8 cellular contexts compared by ENCODE assay signal in genomic region chr5:54309237-54309636, GRCh38. TPM values are rescaled to one million over a fixed set of nuclear protein-coding genes. Genes with fewer than 3 reads are reported as not detected.
DNase-seq lines count a peak whose midpoint lies in the region; ATAC-seq, FAIRE-seq and TF ChIP-seq lines count a peak whose summit lies in the region.

No MANE protein-coding gene starts in this region.

- no peaks in the 10 kb centered on the region for H3K79me2 ChIP-seq in Karpas-422 (ENCODE audit: low read length)

- TF ChIP-seq POLR2A in vagina (IDR thresholded peaks at IDR 0.05) (no peak), GM12892 (IDR thresholded peaks at IDR 0.05; ENCODE audit: low read depth, low read length) (no peak)

- peaks cover 0 to 51% (median 31%) of the 10 kb centered on the region in 4 donors for H3K4me1 Mint-ChIP-seq in CD4-positive, CD25-positive, alpha-beta regulatory T cell

- peaks cover 6% of the 10 kb centered on the region; the same call in 1 of the 2 replicates for H4K20me1 ChIP-seq in Karpas-422 (ENCODE audit: insufficient read depth, low read depth, low read length)

- TF ChIP-seq CTCF in bronchial epithelial cell (IDR thresholded peaks at IDR 0.05; ENCODE audit: insufficient read depth, low read length, severe bottlenecking) (no peak), vagina (IDR thresholded peaks at IDR 0.05) (no peak)

- H3K27me3 Mint-ChIP-seq in CD4-positive, CD25-positive, alpha-beta regulatory T cell = peaks cover 20% of the 10 kb centered on the region

- no peak overlapping the region for H3K27ac ChIP-seq in CD4-positive, CD25-positive, alpha-beta regulatory T cell (ENCODE audit: insufficient read depth, low read length, poor library complexity, severe bottlenecking)
- H3K27ac ChIP-seq in Karpas-422 (ENCODE audit: low read length) (no peak overlapping the region), mesenchymal stem cell (ENCODE audit: low read length, poor library complexity, severe bottlenecking) (no peak overlapping the region), vagina (peak overlapping the region; percentile 92)

- peak overlapping the region in 2 of 3 donors; percentile 91 to 96 for H3K27ac Mint-ChIP-seq in CD4-positive, CD25-positive, alpha-beta regulatory T cell

- no peak for DNase-seq in CD4-positive, CD25-positive, alpha-beta regulatory T cell
- no peak for DNase-seq in Karpas-422
- peak; percentile 26 for DNase-seq in bronchial epithelial cell (ENCODE audit: low read depth)
- DNase-seq in mesenchymal stem cell = peak; percentile 27
- DNase-seq in vagina (ENCODE audit: extremely low spot score in 2 of 2) = no peak
- DNase-seq in mesenteric fat pad (ENCODE audit: low spot score) = no peak
- no peak for DNase-seq in GM12892 (ENCODE audit: insufficient read length)

- H2BK12ac ChIP-seq in mesenchymal stem cell (ENCODE audit: low read length in 2 of 2) = no peak overlapping the region

- H2AK5ac ChIP-seq in mesenchymal stem cell (ENCODE audit: low read length, severe bottlenecking) = no peak overlapping the region

- WGBS in mesenchymal stem cell = 31% methylated on average over 10 of the region's 10 CpGs

- H4K8ac ChIP-seq in mesenchymal stem cell (ENCODE audit: low read length) = no peak overlapping the region

- no peak for FAIRE-seq in bronchial epithelial cell (lab: Jason Lieb, UNC)
- FAIRE-seq in GM12892 (lab: Jason Lieb, UNC) = no peak

- H3K79me1 ChIP-seq in mesenchymal stem cell (replicated peaks; ENCODE audit: low read length, poor library complexity, severe bottlenecking) = peaks cover 11% of the 10 kb centered on the region

- H3K4ac ChIP-seq in mesenchymal stem cell (ENCODE audit: low read depth in 1 of 2, low read length in 2 of 2) = no peak overlapping the region

- H3K4me2 ChIP-seq in Karpas-422 (ENCODE audit: low read depth, low read length, poor library complexity, severe bottlenecking) = peak overlapping the region; percentile 82
- H3K4me2 ChIP-seq in mesenchymal stem cell (ENCODE audit: low read length, poor library complexity, severe bottlenecking) = peak overlapping the region; percentile 83

- H2AFZ ChIP-seq in Karpas-422 (ENCODE audit: low read length) (no peak overlapping the region), mesenchymal stem cell (ENCODE audit: low read depth, low read length) (no peak overlapping the region)

- H2BK120ac ChIP-seq in mesenchymal stem cell (ENCODE audit: low read depth, low read length) = no peak overlapping the region

- no peaks in the 10 kb centered on the region for H3K36me3 ChIP-seq in CD4-positive, CD25-positive, alpha-beta regulatory T cell (ENCODE audit: control insufficient read depth, insufficient read depth, low read length)
- H3K36me3 ChIP-seq in Karpas-422 (ENCODE audit: insufficient read depth, low read length) (no peaks in the 10 kb centered on the region), bronchial epithelial cell (ENCODE audit: control insufficient read depth, insufficient read depth, low read length) (no peaks in the 10 kb centered on the region), mesenchymal stem cell (ENCODE audit: control insufficient read depth in 1 of 2, insufficient read depth in 2 of 2, low read depth in 1 of 2, low read length in 2 of 2) (no peaks in the 10 kb centered on the region), vagina (no peaks in the 10 kb centered on the region)

- H3K9ac ChIP-seq in Karpas-422 (ENCODE audit: low read length) (peak overlapping the region; percentile 78; the same call in 1 of the 2 replicates), mesenchymal stem cell (ENCODE audit: low read length) (peak overlapping the region; percentile 96)

- H3K9me2 ChIP-seq in Karpas-422 (replicated peaks; ENCODE audit: insufficient read depth, low read length) = no peaks in the 10 kb centered on the region

- H3K4me1 ChIP-seq in CD4-positive, CD25-positive, alpha-beta regulatory T cell (ENCODE audit: control insufficient read depth, insufficient read depth, low read length, poor library complexity, severe bottlenecking) = peaks cover 30% of the 10 kb centered on the region
- peaks cover 22% of the 10 kb centered on the region for H3K4me1 ChIP-seq in Karpas-422 (ENCODE audit: low read length)
- H3K4me1 ChIP-seq in mesenchymal stem cell (ENCODE audit: control insufficient read depth, insufficient read depth, low read depth, low read length) = peaks cover 2% of the 10 kb centered on the region
- peaks cover 23% of the 10 kb centered on the region for H3K4me1 ChIP-seq in vagina

- peak overlapping the region; percentile 89 to 99 (median 96) for H3K4me3 Mint-ChIP-seq in CD4-positive, CD25-positive, alpha-beta regulatory T cell

- no peak overlapping the region for H4K91ac ChIP-seq in mesenchymal stem cell (ENCODE audit: low read length)

- H2BK5ac ChIP-seq in mesenchymal stem cell (ENCODE audit: low read depth, low read length, poor library complexity, severe bottlenecking) = no peak overlapping the region

- peak overlapping the region; percentile 91 for H3K4me3 ChIP-seq in CD4-positive, CD25-positive, alpha-beta regulatory T cell (ENCODE audit: low read depth, low read length)
- H3K4me3 ChIP-seq in Karpas-422 (ENCODE audit: low read length) (peak overlapping the region; percentile 79; the same call in 1 of the 2 replicates), bronchial epithelial cell (ENCODE audit: low read depth, low read length) (peak overlapping the region; percentile 68), mesenchymal stem cell (ENCODE audit: insufficient read depth in 1 of 2, low read depth in 1 of 2, low read length in 2 of 2) (peak overlapping the region in 1 of 2 experiments; percentile 94), vagina (peak overlapping the region; percentile 96 to 97)

- no peaks in the 10 kb centered on the region for H3K9me3 ChIP-seq in CD4-positive, CD25-positive, alpha-beta regulatory T cell (ENCODE audit: control insufficient read depth in 2 of 2, low read length in 2 of 2)
- H3K9me3 ChIP-seq in Karpas-422 (ENCODE audit: low read length) (no peaks in the 10 kb centered on the region), mesenchymal stem cell (ENCODE audit: control insufficient read depth, low read length) (no peaks in the 10 kb centered on the region), vagina (no peaks in the 10 kb centered on the region)

- H3K27me3 ChIP-seq in CD4-positive, CD25-positive, alpha-beta regulatory T cell (ENCODE audit: control insufficient read depth, insufficient read depth, low read length) = peaks cover 4% of the 10 kb centered on the region
- H3K27me3 ChIP-seq in Karpas-422 (ENCODE audit: low read length) = no peaks in the 10 kb centered on the region
- no peaks in the 10 kb centered on the region for H3K27me3 ChIP-seq in bronchial epithelial cell (ENCODE audit: control insufficient read depth, insufficient read depth, low read length)
- no peaks in the 10 kb centered on the region for H3K27me3 ChIP-seq in mesenchymal stem cell (ENCODE audit: control insufficient read depth in 1 of 2, insufficient read depth in 1 of 2, low read length in 2 of 2)
- no peaks in the 10 kb centered on the region for H3K27me3 ChIP-seq in vagina

- no peak for ATAC-seq in CD4-positive, CD25-positive, alpha-beta regulatory T cell (ENCODE audit: low read depth in 2 of 2)
- no peak for ATAC-seq in GM21381 (IDR thresholded peaks at IDR 0.05; ENCODE audit: unreplicated experiment)

- H3K9me3 Mint-ChIP-seq in CD4-positive, CD25-positive, alpha-beta regulatory T cell = no peaks in the 10 kb centered on the region

- no peaks in the 10 kb centered on the region for H3K36me3 Mint-ChIP-seq in CD4-positive, CD25-positive, alpha-beta regulatory T cell

- intact Hi-C loops in vagina (cut with DNase I) = no loop called here

- H3K14ac ChIP-seq in mesenchymal stem cell (ENCODE audit: low read length in 2 of 2) = no peak overlapping the region

- no peak overlapping the region for H3K23ac ChIP-seq in mesenchymal stem cell (ENCODE audit: low read length in 2 of 2)

- H3K18ac ChIP-seq in mesenchymal stem cell (ENCODE audit: low read depth in 1 of 2, low read length in 2 of 2) = no peak overlapping the region

- H2BK15ac ChIP-seq in mesenchymal stem cell (ENCODE audit: low read depth, poor library complexity, severe bottlenecking) = no peak overlapping the region

RNA-seq across cellular contexts. Expression of gene ARL15, which starts 1.1 kb away (rescaled TPM):
- total RNA-seq in CD4-positive, CD25-positive, alpha-beta regulatory T cell = 27.7 TPM
- polyA plus RNA-seq in CD4-positive, CD25-positive, alpha-beta regulatory T cell = 10 to 100 TPM; 16.5 to 23.2 (median 18.6) TPM
- total RNA-seq in Karpas-422 (2014; rRNA removed; shearing (Covaris generic); ENCODE audit: low replicate concordance) = 1.3 and 10.7 TPM in 2 replicates
- total RNA-seq in bronchial epithelial cell = 13.7 and 19.1 TPM in 2 replicates
- polyA plus RNA-seq in mesenchymal stem cell (2013, experiment 1 of 2) = 13.9 TPM
- 14.1 TPM for polyA plus RNA-seq in mesenchymal stem cell (2013, experiment 2 of 2)
- total RNA-seq in vagina = 74.4 TPM
- 24.3 TPM for total RNA-seq in mesenteric fat pad
- 5.2 TPM for polyA plus RNA-seq in GM12892 (2012; ENCODE audit: missing spikeins)

Comparison
In these comparisons a context has a peak if more than half of its experiments do, and no peak if none do; other contexts are left out.
1. DNase-seq: peak in bronchial epithelial cell (single experiment) and mesenchymal stem cell (single experiment); none in CD4-positive, CD25-positive, alpha-beta regulatory T cell (0 of 3), Karpas-422 (single experiment), vagina (0 of 2), mesenteric fat pad (single experiment) and GM12892 (single experiment).